20 cellular contexts compared by ENCODE assay signal in the genomic region with DNA sequence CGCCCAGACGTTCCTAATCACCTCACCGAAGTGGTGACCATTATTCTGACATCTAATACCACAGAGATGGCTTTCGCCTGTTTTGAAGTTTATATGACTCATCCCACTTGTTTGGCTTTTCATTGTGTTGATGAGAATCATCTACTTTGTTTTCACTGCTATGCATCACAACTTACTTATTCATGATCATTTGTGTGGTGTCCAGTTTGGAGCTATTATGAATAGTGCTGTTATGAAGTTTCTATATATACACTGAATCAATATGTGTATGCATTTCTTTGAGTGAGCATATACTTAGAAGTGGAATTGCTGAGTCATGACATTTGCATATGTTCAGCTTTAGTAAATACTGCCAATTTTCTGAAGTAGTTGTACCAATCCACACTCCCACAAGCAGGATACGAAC. TPM values are rescaled to one million over a fixed set of nuclear protein-coding genes. Genes with fewer than 3 reads are reported as not detected.
DNase-seq lines count a peak whose midpoint lies in the region; ATAC-seq lines count a peak whose summit lies in the region.
"Had no signal": no experiment of that assay in that cellular context is flagged by ENCODE, and none has a peak within 500 bp of the region (broad histone marks: within the 10 kb centered on the region; RNA-seq: fewer than 3 reads in every experiment).

No MANE protein-coding gene starts in this region.

- intact Hi-C loops in Right ventricle myocardium inferior (cut with DNase I) = no loop called here

- DNase-seq in COLO668 (lab: John Stamatoyannopoulos, UW; ENCODE audit: unreplicated experiment) (peak; percentile 2), ELR (ENCODE audit: low read depth) (peak; percentile 76), RKO (ENCODE audit: low spot score) (peak; percentile 37), NCI-H524 (lab: John Stamatoyannopoulos, UW) (no peak), Right ventricle myocardium inferior (ENCODE audit: missing footprints) (no peak)
- no peak for DNase-seq in stimulated activated CD4-positive, alpha-beta T cell treated with anti-CD3 and anti-CD28 coated beads, Interleukin-2, amount 100 ng/mL, for 24 hours
- DNase-seq: activated CD4-positive, alpha-beta T cell treated with anti-CD3 and anti-CD28 coated beads, Interleukin-2, amount 10 ng/mL, durations not matched to agents 7 days and 5 days; activated T-cell treated with anti-CD3 and anti-CD28 coated beads, Interleukin-2, amount 50 U/mL, for 48 hours; DMS153; glutamatergic neuron; immature natural killer cell; KG1; lower lobe of right lung; natural killer cell; NCI-H1694; NCI-H446; SJCRH30; stimulated activated naive CD4-positive, alpha-beta T cell had no signal

- ATAC-seq in esophagus mucosa = peak; percentile 39
- ATAC-seq in Right ventricle myocardium inferior = no peak
- no peak for ATAC-seq in GM18519 (IDR thresholded peaks at IDR 0.05; ENCODE audit: low FRiP score, unreplicated experiment)
- ATAC-seq: lower lobe of right lung, natural killer cell had no signal

RNA-seq across cellular contexts. Expression of a gene that starts 38.6 kb away (rescaled TPM):
- 28.4 TPM for total RNA-seq in esophagus mucosa
- 13.5 TPM for total RNA-seq in Right ventricle myocardium inferior

Comparison
In these comparisons a context has a peak if more than half of its experiments do, and no peak if none do; other contexts are left out.
1. DNase-seq: peak in COLO668 (single experiment), ELR (single experiment) and RKO (single experiment); none in NCI-H524 (0 of 2), Right ventricle myocardium inferior (single experiment) and stimulated activated CD4-positive, alpha-beta T cell treated with anti-CD3 and anti-CD28 coated beads, Interleukin-2, amount 100 ng/mL, for 24 hours (0 of 2).